In genomic region chr2:29010946-29011649, GRCh38 we compare ENCODE assay signal across 8 cellular contexts. TPM values are rescaled to one million over a fixed set of nuclear protein-coding genes. Genes with fewer than 3 reads are reported as not detected.
A peak's percentile ranks its signal among the peaks of the same experiment; 100 is the strongest.
DNase-seq lines count a peak whose midpoint lies in the region; ATAC-seq and TF ChIP-seq lines count a peak whose summit lies in the region.

No MANE protein-coding gene starts in this region.

- H3K9me3 Mint-ChIP-seq in CD4-positive, CD25-positive, alpha-beta regulatory T cell, result no peaks in the 10 kb centered on the region
- H3K9me3 Mint-ChIP-seq in T-cell, result no peaks in the 10 kb centered on the region
- H3K9me3 Mint-ChIP-seq in naive thymus-derived CD8-positive, alpha-beta T cell, result no peaks in the 10 kb centered on the region

- peaks cover 6% of the 10 kb centered on the region for H3K27me3 Mint-ChIP-seq in CD4-positive, CD25-positive, alpha-beta regulatory T cell
- no peaks in the 10 kb centered on the region for H3K27me3 Mint-ChIP-seq in T-cell
- H3K27me3 Mint-ChIP-seq in naive thymus-derived CD8-positive, alpha-beta T cell, result no peaks in the 10 kb centered on the region

- peaks cover 20 to 74% (median 48%) of the 10 kb centered on the region in 4 donors for H3K4me1 Mint-ChIP-seq in CD4-positive, CD25-positive, alpha-beta regulatory T cell
- H3K4me1 Mint-ChIP-seq in T-cell, result peaks cover 73 to 76% (median 75%) of the 10 kb centered on the region in 3 donors
- peaks cover 47 to 75% (median 74%) of the 10 kb centered on the region in 4 donors for H3K4me1 Mint-ChIP-seq in naive thymus-derived CD8-positive, alpha-beta T cell

- no peaks in the 10 kb centered on the region for H3K36me3 Mint-ChIP-seq in CD4-positive, CD25-positive, alpha-beta regulatory T cell
- H3K36me3 Mint-ChIP-seq in T-cell, result no peaks in the 10 kb centered on the region
- H3K36me3 Mint-ChIP-seq in naive thymus-derived CD8-positive, alpha-beta T cell, result no peaks in the 10 kb centered on the region

- ATAC-seq in CD4-positive, CD25-positive, alpha-beta regulatory T cell (ENCODE audit: low read depth in 2 of 2), result no peak
- ATAC-seq in T-cell (replicated peaks in 1 of 4) (peak; percentile 10 to 39 (median 17)), GM18867 (IDR thresholded peaks at IDR 0.05; ENCODE audit: unreplicated experiment) (no peak), GM21737 (IDR thresholded peaks at IDR 0.05; ENCODE audit: unreplicated experiment) (no peak)
- peak; percentile 19 to 41 for ATAC-seq in naive thymus-derived CD8-positive, alpha-beta T cell

- peak in 2 of 3 donors; percentile 53 to 82 for DNase-seq in CD4-positive, CD25-positive, alpha-beta regulatory T cell
- DNase-seq in T-cell (peak; percentile 35 to 78 (median 61)), cardiac fibroblast (ENCODE audit: low read depth in 2 of 2) (peak; percentile 55 to 87), NOMO-1 treated with DMSO at 0.1 percent for 48 hours (lab: John Stamatoyannopoulos, UW; ENCODE audit: unreplicated experiment) (no peak), SHP77 treated with DMSO at 0.1 percent for 48 hours (lab: John Stamatoyannopoulos, UW) (no peak)
- DNase-seq in naive thymus-derived CD8-positive, alpha-beta T cell, result peak in 8 of 10 donors; percentile 36 to 73 (median 64)

- no peaks in the 10 kb centered on the region for H3K9me3 ChIP-seq in CD4-positive, CD25-positive, alpha-beta regulatory T cell (ENCODE audit: control insufficient read depth in 2 of 2, low read length in 2 of 2)

- peak overlapping the region; percentile 2 for H3K4me3 ChIP-seq in CD4-positive, CD25-positive, alpha-beta regulatory T cell (ENCODE audit: low read depth, low read length)
- no peak overlapping the region for H3K4me3 ChIP-seq in cardiac fibroblast (replicated peaks in 1 of 2; ENCODE audit: low read depth in 2 of 2, low read length in 2 of 2)

- peak overlapping the region; percentile 84 to 92 (median 90) for H3K4me3 Mint-ChIP-seq in CD4-positive, CD25-positive, alpha-beta regulatory T cell
- peak overlapping the region; percentile 52 to 72 (median 54) for H3K4me3 Mint-ChIP-seq in T-cell
- H3K4me3 Mint-ChIP-seq in naive thymus-derived CD8-positive, alpha-beta T cell, result peak overlapping the region; percentile 61 to 92 (median 86)

- no peaks in the 10 kb centered on the region for H3K27me3 ChIP-seq in CD4-positive, CD25-positive, alpha-beta regulatory T cell (ENCODE audit: control insufficient read depth, insufficient read depth, low read length)

- peak overlapping the region; percentile 99 to 100 (median 99) for H3K27ac Mint-ChIP-seq in CD4-positive, CD25-positive, alpha-beta regulatory T cell
- peak overlapping the region; percentile 98 to 100 for H3K27ac Mint-ChIP-seq in T-cell
- H3K27ac Mint-ChIP-seq in naive thymus-derived CD8-positive, alpha-beta T cell, result peak overlapping the region; percentile 98 to 100 (median 99)

- H3K36me3 ChIP-seq in CD4-positive, CD25-positive, alpha-beta regulatory T cell (ENCODE audit: control insufficient read depth, insufficient read depth, low read length), result no peaks in the 10 kb centered on the region

- POLR2A ChIA-PET in T-cell (lab: Charles Lee), result interaction anchor here in 1 of 2 donors (0.5 to 2.2 kb wide), 5 partner anchors 9 to 234 kb away, joined by 3 to 14 read pairs (median 3); no protein-coding TSS in a partner anchor
- POLR2A ChIA-PET in naive thymus-derived CD8-positive, alpha-beta T cell (lab: Charles Lee), result interaction anchor here (0.6 to 6.5 kb wide), 8 partner anchors 10 to 1251 kb away, joined by 3 to 62 read pairs (median 5); partner anchors contain the start of genes CLIP4, TRMT61B and YPEL5

- TF ChIP-seq CTCF in cardiac fibroblast (IDR thresholded peaks at IDR 0.05; ENCODE audit: low read depth, low read length), result no peak

- CTCF ChIA-PET in T-cell (lab: Charles Lee), result interaction anchor here (0.5 to 1.9 kb wide), 8 partner anchors 10 to 1306 kb away, joined by 3 to 28 read pairs (median 3); no protein-coding TSS in a partner anchor

- H3K27ac ChIP-seq in CD4-positive, CD25-positive, alpha-beta regulatory T cell (ENCODE audit: insufficient read depth, low read length, poor library complexity, severe bottlenecking), result peak overlapping the region; percentile 93

- peaks cover 71% of the 10 kb centered on the region for H3K4me1 ChIP-seq in CD4-positive, CD25-positive, alpha-beta regulatory T cell (ENCODE audit: control insufficient read depth, insufficient read depth, low read length, poor library complexity, severe bottlenecking)

RNA-seq across cellular contexts. Expression of gene TOGARAM2, which starts 30.0 kb away (rescaled TPM):
- 9.3 TPM for total RNA-seq in CD4-positive, CD25-positive, alpha-beta regulatory T cell
- 1 to 10 TPM in 3 of 4 donors, not detected in 1; 1.5 to 2.4 (median 1.7) TPM for polyA plus RNA-seq in CD4-positive, CD25-positive, alpha-beta regulatory T cell
- 1 to 10 TPM; 1.7 to 5.2 (median 2.7) TPM for total RNA-seq in T-cell
- under 1 TPM; 0.47 to 0.75 TPM for total RNA-seq in naive thymus-derived CD8-positive, alpha-beta T cell
- polyA plus RNA-seq in naive thymus-derived CD8-positive, alpha-beta T cell, result 1 to 10 TPM in 1 of 3 donors, under 1 TPM in 1, not detected in 1; 0.32 to 1.9 TPM

Comparison
In these comparisons a context has a peak if more than half of its experiments do, and no peak if none do; other contexts are left out.
1. ATAC-seq: peak in T-cell (4 of 4) and naive thymus-derived CD8-positive, alpha-beta T cell (2 of 2); none in CD4-positive, CD25-positive, alpha-beta regulatory T cell (0 of 2), GM18867 (single experiment) and GM21737 (single experiment).
2. DNase-seq: peak in CD4-positive, CD25-positive, alpha-beta regulatory T cell (2 of 3), T-cell (34 of 34), cardiac fibroblast (2 of 2) and naive thymus-derived CD8-positive, alpha-beta T cell (8 of 10); none in NOMO-1 treated with DMSO at 0.1 percent for 48 hours (single experiment) and SHP77 treated with DMSO at 0.1 percent for 48 hours (single experiment).
3. Peak in every context shown above with its lines, with median percentiles within 50 percentile points of each other: H3K27ac Mint-ChIP-seq and H3K4me3 Mint-ChIP-seq.